Comparison of ENCODE assay signal across 8 cellular contexts in the genomic region with DNA sequence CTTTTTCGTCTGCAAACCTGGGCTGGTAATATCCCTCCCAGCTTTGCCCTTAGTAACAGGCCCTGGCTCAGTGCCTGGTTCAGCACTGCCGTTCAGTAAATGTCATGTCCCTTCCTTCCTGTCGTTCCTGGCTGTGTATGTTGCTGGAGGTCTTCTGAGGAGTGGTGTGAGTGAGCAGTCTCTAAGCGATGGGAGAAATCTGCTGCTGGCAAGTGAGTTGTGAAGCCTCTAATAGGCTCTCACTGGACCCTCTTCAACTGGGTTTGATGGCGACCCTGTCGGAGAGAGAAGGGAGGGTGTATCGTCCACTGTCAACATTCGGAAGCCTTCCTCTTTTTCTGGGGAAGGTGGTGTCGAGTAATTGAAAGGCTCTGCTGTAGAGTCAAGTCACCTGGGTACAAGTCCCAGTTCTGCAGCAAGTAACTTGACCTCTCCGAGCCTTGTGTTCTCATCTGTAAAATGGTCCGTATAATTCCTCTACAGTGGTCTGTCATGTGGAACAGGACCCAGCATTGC.
DNase-seq lines count a peak whose midpoint lies in the region; ATAC-seq and TF ChIP-seq lines count a peak whose summit lies in the region.

No MANE protein-coding gene starts in this region.

- intact Hi-C loops in CD8-positive, alpha-beta T cell (cut with DNase I, micrococcal nuclease) = loop anchor here (2.0 to 10.0 kb wide), 7 partner anchors 92 to 1554 kb away; a partner anchor contains a TSS
- intact Hi-C loops in right lobe of liver (cut with DNase I) = no loop called here
- intact Hi-C loops in testis (cut with DNase I; ENCODE audit: low total_unique reads) = no loop called here

- peaks cover 14% of the 10 kb centered on the region for H3F3A ChIP-seq in SK-N-SH (replicated peaks; ENCODE audit: insufficient read depth)

- 68% methylated on average over 9 of the region's 11 CpGs for WGBS in SK-N-SH (ENCODE audit: low lambda C conversion rate)
- WGBS in right lobe of liver (ENCODE audit: insufficient coverage, low coverage, low lambda C conversion rate, missing lambda C conversion rate) = 17% methylated on average over 8 of the region's 11 CpGs
- WGBS in testis, 2 donors = 28 to 33% methylated on average over 11 of the region's 11 CpGs

- peaks cover 3% of the 10 kb centered on the region; the same call in 1 of the 2 replicates for H3K79me2 ChIP-seq in SK-N-SH (ENCODE audit: insufficient read depth)

- no peaks in the 10 kb centered on the region for H3K9me2 ChIP-seq in SK-N-SH

- H3K36me3 ChIP-seq in CD8-positive, alpha-beta T cell (ENCODE audit: insufficient read depth, low read length) = no peaks in the 10 kb centered on the region
- H3K36me3 ChIP-seq in SK-N-SH (replicated peaks in 1 of 2; ENCODE audit: control insufficient read depth in 1 of 2, insufficient read depth in 2 of 2, low read length in 1 of 2) (no peaks in the 10 kb centered on the region), right lobe of liver (no peaks in the 10 kb centered on the region), testis (ENCODE audit: low read depth, missing control alignments) (no peaks in the 10 kb centered on the region)

- peak overlapping the region; percentile 100 for H3K9ac ChIP-seq in SK-N-SH

- H3K36me3 Mint-ChIP-seq in CD8-positive, alpha-beta T cell = peaks cover 4% of the 10 kb centered on the region

- peak overlapping the region; percentile 82 for H3K4me2 ChIP-seq in SK-N-SH

- H3K4me3 Mint-ChIP-seq in CD8-positive, alpha-beta T cell = peak overlapping the region; percentile 89

- H3K4me3 ChIP-seq in CD8-positive, alpha-beta T cell (ENCODE audit: low read depth, low read length) = peak overlapping the region; percentile 93
- peak overlapping the region; percentile 70 to 98 for H3K4me3 ChIP-seq in SK-N-SH (ENCODE audit: low read depth in 2 of 2, low read length in 1 of 2)
- peak overlapping the region in 2 of 3 donors; percentile 55 to 76 for H3K4me3 ChIP-seq in right lobe of liver
- peak overlapping the region; percentile 82 to 84 for H3K4me3 ChIP-seq in testis

- H2AFZ ChIP-seq in SK-N-SH (ENCODE audit: low read depth) = peak overlapping the region; percentile 99; the same call in 1 of the 2 replicates

- no peak for TF ChIP-seq CTCF in CD8-positive, alpha-beta T cell (IDR thresholded peaks at IDR 0.05)
- no peak for TF ChIP-seq CTCF in SK-N-SH (IDR thresholded peaks at IDR 0.05)
- TF ChIP-seq CTCF in right lobe of liver (IDR thresholded peaks at IDR 0.05) = no peak
- no peak for TF ChIP-seq CTCF in testis (IDR thresholded peaks at IDR 0.05)

- CTCF ChIA-PET in CD8-positive, alpha-beta T cell (lab: Charles Lee) = no interaction called here
- CTCF ChIA-PET in SK-N-SH (lab: Yijun Ruan, JAX) = interaction anchor here (1.0 kb wide), 1 partner anchor 11 kb away, joined by 4 read pairs; no protein-coding TSS in a partner anchor

- peak; percentile 15 for ATAC-seq in CD8-positive, alpha-beta T cell
- ATAC-seq in GM21786 (IDR thresholded peaks at IDR 0.05; ENCODE audit: unreplicated experiment) (peak; percentile 18), right lobe of liver (peak; percentile 30 to 54 (median 46))

- no peaks in the 10 kb centered on the region for H4K20me1 ChIP-seq in SK-N-SH (ENCODE audit: insufficient read depth)

- H3K4me1 ChIP-seq in CD8-positive, alpha-beta T cell (ENCODE audit: insufficient read depth, low read length) = peaks cover 18% of the 10 kb centered on the region
- peaks cover 4 to 8% of the 10 kb centered on the region in 2 experiments; a peak in 2 of 4 replicates for H3K4me1 ChIP-seq in SK-N-SH (ENCODE audit: control insufficient read depth in 1 of 2, insufficient read depth in 2 of 2, low read depth in 1 of 2, low read length in 1 of 2)
- H3K4me1 ChIP-seq in right lobe of liver = peaks cover 0 to 6% (median 2%) of the 10 kb centered on the region in 4 donors
- peaks cover 7% of the 10 kb centered on the region for H3K4me1 ChIP-seq in testis

- TF ChIP-seq POLR2A in right lobe of liver (IDR thresholded peaks at IDR 0.05) = no peak
- no peak for TF ChIP-seq POLR2A in testis (IDR thresholded peaks at IDR 0.05)

- no peak for TF ChIP-seq RAD21 in SK-N-SH (IDR thresholded peaks at IDR 0.05; ENCODE audit: low read length)

- TF ChIP-seq EP300 in SK-N-SH (IDR thresholded peaks at IDR 0.05; ENCODE audit: borderline replicate concordance in 1 of 2, low read depth in 1 of 2, low read length in 1 of 2) = no peak

- peaks cover 21% of the 10 kb centered on the region for H3K4me1 Mint-ChIP-seq in CD8-positive, alpha-beta T cell (ENCODE audit: low read depth)

- peak overlapping the region; percentile 95 for H3K27ac ChIP-seq in CD8-positive, alpha-beta T cell (ENCODE audit: low read depth, low read length)
- peak overlapping the region; percentile 92 to 95 for H3K27ac ChIP-seq in SK-N-SH (ENCODE audit: low read depth in 2 of 2, low read length in 1 of 2)
- H3K27ac ChIP-seq in cingulate gyrus (ENCODE audit: low read depth, low read length) = peak overlapping the region; percentile 98
- H3K27ac ChIP-seq in right lobe of liver = peak overlapping the region; percentile 55 to 90 (median 83)
- H3K27ac ChIP-seq in testis = peak overlapping the region; percentile 96

- POLR2A ChIA-PET in CD8-positive, alpha-beta T cell (lab: Charles Lee) = no interaction called here
- POLR2A ChIA-PET in SK-N-SH (lab: Yijun Ruan, JAX) = interaction anchor here (0.7 kb wide), 1 partner anchor 28 kb away, joined by 3 read pairs; no protein-coding TSS in a partner anchor

- H3K27me3 ChIP-seq in CD8-positive, alpha-beta T cell (ENCODE audit: insufficient read depth, low read length) = no peaks in the 10 kb centered on the region
- H3K27me3 ChIP-seq in SK-N-SH (ENCODE audit: insufficient read depth) (no peaks in the 10 kb centered on the region), right lobe of liver (no peaks in the 10 kb centered on the region), testis (no peaks in the 10 kb centered on the region)

- DNase-seq in CD8-positive, alpha-beta T cell = peak in 5 of 7 experiments; percentile 7 to 48 (median 20)
- DNase-seq in SK-N-SH = peak; percentile 27
- DNase-seq in right lobe of liver = peak in 2 of 3 donors; percentile 55 to 62
- DNase-seq in testis = peak; percentile 31
- no peak for DNase-seq in hippocampal formation (lab: John Stamatoyannopoulos, UW)
- DNase-seq in mesenteric fat pad (ENCODE audit: low spot score) = no peak

- H3K27ac Mint-ChIP-seq in CD8-positive, alpha-beta T cell = peak overlapping the region; percentile 96

- H3K27me3 Mint-ChIP-seq in CD8-positive, alpha-beta T cell (ENCODE audit: low read depth) = peaks cover 2% of the 10 kb centered on the region

- H3K9me3 ChIP-seq in CD8-positive, alpha-beta T cell (ENCODE audit: low read length) = no peaks in the 10 kb centered on the region
- H3K9me3 ChIP-seq in SK-N-SH = no peaks in the 10 kb centered on the region
- no peaks in the 10 kb centered on the region for H3K9me3 ChIP-seq in right lobe of liver
- H3K9me3 ChIP-seq in testis = no peaks in the 10 kb centered on the region

- no peaks in the 10 kb centered on the region for H3K9me3 Mint-ChIP-seq in CD8-positive, alpha-beta T cell

TF ChIP-seq in SK-N-SH, 30 proteins besides CTCF, POLR2A, EP300 and RAD21:
- TF ChIP-seq TAF1 (IDR thresholded peaks at IDR 0.05; ENCODE audit: borderline replicate concordance, low read depth, low read length) = no peak
- TF ChIP-seq, protein P1, sequence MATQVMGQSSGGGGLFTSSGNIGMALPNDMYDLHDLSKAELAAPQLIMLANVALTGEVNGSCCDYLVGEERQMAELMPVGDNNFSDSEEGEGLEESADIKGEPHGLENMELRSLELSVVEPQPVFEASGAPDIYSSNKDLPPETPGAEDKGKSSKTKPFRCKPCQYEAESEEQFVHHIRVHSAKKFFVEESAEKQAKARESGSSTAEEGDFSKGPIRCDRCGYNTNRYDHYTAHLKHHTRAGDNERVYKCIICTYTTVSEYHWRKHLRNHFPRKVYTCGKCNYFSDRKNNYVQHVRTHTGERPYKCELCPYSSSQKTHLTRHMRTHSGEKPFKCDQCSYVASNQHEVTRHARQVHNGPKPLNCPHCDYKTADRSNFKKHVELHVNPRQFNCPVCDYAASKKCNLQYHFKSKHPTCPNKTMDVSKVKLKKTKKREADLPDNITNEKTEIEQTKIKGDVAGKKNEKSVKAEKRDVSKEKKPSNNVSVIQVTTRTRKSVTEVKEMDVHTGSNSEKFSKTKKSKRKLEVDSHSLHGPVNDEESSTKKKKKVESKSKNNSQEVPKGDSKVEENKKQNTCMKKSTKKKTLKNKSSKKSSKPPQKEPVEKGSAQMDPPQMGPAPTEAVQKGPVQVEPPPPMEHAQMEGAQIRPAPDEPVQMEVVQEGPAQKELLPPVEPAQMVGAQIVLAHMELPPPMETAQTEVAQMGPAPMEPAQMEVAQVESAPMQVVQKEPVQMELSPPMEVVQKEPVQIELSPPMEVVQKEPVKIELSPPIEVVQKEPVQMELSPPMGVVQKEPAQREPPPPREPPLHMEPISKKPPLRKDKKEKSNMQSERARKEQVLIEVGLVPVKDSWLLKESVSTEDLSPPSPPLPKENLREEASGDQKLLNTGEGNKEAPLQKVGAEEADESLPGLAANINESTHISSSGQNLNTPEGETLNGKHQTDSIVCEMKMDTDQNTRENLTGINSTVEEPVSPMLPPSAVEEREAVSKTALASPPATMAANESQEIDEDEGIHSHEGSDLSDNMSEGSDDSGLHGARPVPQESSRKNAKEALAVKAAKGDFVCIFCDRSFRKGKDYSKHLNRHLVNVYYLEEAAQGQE (IDR thresholded peaks at IDR 0.05; ENCODE audit: low read depth, low read length) = 0 out of 2 replicates have a peak, but pooled peaks have one; percentile 24

Comparison
In these comparisons a context has a peak if more than half of its experiments do, and no peak if none do; other contexts are left out.
1. DNase-seq: peak in CD8-positive, alpha-beta T cell (5 of 7), SK-N-SH (single experiment), right lobe of liver (2 of 3) and testis (single experiment); none in hippocampal formation (0 of 2) and mesenteric fat pad (single experiment).
2. intact Hi-C loops: an anchor here in CD8-positive, alpha-beta T cell (2.0 to 10.0 kb wide); none called in right lobe of liver and testis.
3. Peak in every context shown above with its lines, with median percentiles within 50 percentile points of each other: ATAC-seq, H3K27ac ChIP-seq and H3K4me3 ChIP-seq.